Comparison of ENCODE assay signal across 1 cellular context in genomic region chr1:9553736-9554144, GRCh38.
TF ChIP-seq lines count a peak whose summit lies in the region.

No MANE protein-coding gene starts in this region.

TF ChIP-seq in HepG2, 621 proteins besides CTCF, POLR2A, EP300 and RAD21 (continued from another document and continues in another):
- TF ChIP-seq ZNF549 (CRISPR knock-in tag; IDR thresholded peaks at IDR 0.05), result no peak
- TF ChIP-seq ZNF768 (CRISPR knock-in tag; IDR thresholded peaks at IDR 0.05), result no peak
- TF ChIP-seq ZZZ3 (CRISPR knock-in tag; IDR thresholded peaks at IDR 0.05; ENCODE audit: borderline replicate concordance), result no peak
- peak; percentile 96 for TF ChIP-seq HNF1B (CRISPR knock-in tag; IDR thresholded peaks at IDR 0.05)
- peak; percentile 58 for TF ChIP-seq ASH2L (IDR thresholded peaks at IDR 0.05; ENCODE audit: insufficient read length, low read depth, low read length)
- TF ChIP-seq RAD51 (IDR thresholded peaks at IDR 0.05; ENCODE audit: borderline replicate concordance), result no peak
- TF ChIP-seq MYC (CRISPR knock-in tag; IDR thresholded peaks at IDR 0.05; ENCODE audit: borderline replicate concordance), result peak; percentile 54
- no peak for TF ChIP-seq LRRFIP1 (CRISPR knock-in tag; conservative IDR thresholded peaks at IDR 0.05)
- TF ChIP-seq SIX4 (CRISPR knock-in tag; IDR thresholded peaks at IDR 0.05), result peak; percentile 90
- TF ChIP-seq ZNF451 (CRISPR knock-in tag; IDR thresholded peaks at IDR 0.05), result no peak
- no peak for TF ChIP-seq ZNF296 (CRISPR knock-in tag; conservative IDR thresholded peaks at IDR 0.05)
- TF ChIP-seq ZNF3 (CRISPR knock-in tag; IDR thresholded peaks at IDR 0.05), result no peak
- TF ChIP-seq ZNF570 (CRISPR knock-in tag; IDR thresholded peaks at IDR 0.05; ENCODE audit: borderline replicate concordance), result no peak
- TF ChIP-seq ZSCAN31 (CRISPR knock-in tag; IDR thresholded peaks at IDR 0.05; ENCODE audit: low read depth), result 0 out of 2 replicates have a peak, but pooled peaks have one; percentile 34
- TF ChIP-seq ZC3H13 (CRISPR knock-in tag; IDR thresholded peaks at IDR 0.05), result peak; percentile 43; the same call in 1 of the 2 replicates
- no peak for TF ChIP-seq ZNF180 (CRISPR knock-in tag; IDR thresholded peaks at IDR 0.05; ENCODE audit: borderline replicate concordance, low read depth)
- TF ChIP-seq GLMP (CRISPR knock-in tag; IDR thresholded peaks at IDR 0.05; ENCODE audit: borderline replicate concordance), result no peak
- peak; percentile 98 for TF ChIP-seq RERE (CRISPR knock-in tag; IDR thresholded peaks at IDR 0.05; ENCODE audit: low read depth)
- TF ChIP-seq ZBTB8A (CRISPR knock-in tag; IDR thresholded peaks at IDR 0.05; ENCODE audit: borderline replicate concordance, low read depth), result no peak
- peak; percentile 90 for TF ChIP-seq TEAD3 (CRISPR knock-in tag; optimal IDR thresholded peaks at IDR 0.05; ENCODE audit: borderline replicate concordance)
- TF ChIP-seq AKNA (CRISPR knock-in tag; IDR thresholded peaks at IDR 0.05; ENCODE audit: borderline replicate concordance), result no peak
- no peak for TF ChIP-seq ZNF230 (CRISPR knock-in tag; IDR thresholded peaks at IDR 0.05)
- peak; percentile 97 for TF ChIP-seq AHDC1 (CRISPR knock-in tag; IDR thresholded peaks at IDR 0.05; ENCODE audit: borderline replicate concordance)
- no peak for TF ChIP-seq ZNF33A (CRISPR knock-in tag; IDR thresholded peaks at IDR 0.05; ENCODE audit: borderline replicate concordance)
- TF ChIP-seq FOXK2 (IDR thresholded peaks at IDR 0.05), result peak; percentile 46; the same call in 1 of the 2 replicates
- peak; percentile 74 for TF ChIP-seq ZMYM3 (CRISPR knock-in tag; IDR thresholded peaks at IDR 0.05)
- TF ChIP-seq ZNF264 (CRISPR knock-in tag; IDR thresholded peaks at IDR 0.05), result no peak; the same call in none of the 2 replicates
- TF ChIP-seq HNRNPH1 (optimal IDR thresholded peaks at IDR 0.05; ENCODE audit: low read depth, low read length), result no peak
- TF ChIP-seq HDAC1 (CRISPR knock-in tag; IDR thresholded peaks at IDR 0.05), result peak; percentile 96
- TF ChIP-seq GABPB1 (CRISPR knock-in tag; IDR thresholded peaks at IDR 0.05), result peak; percentile 33; the same call in 1 of the 2 replicates
- TF ChIP-seq ZFP62 (CRISPR knock-in tag; IDR thresholded peaks at IDR 0.05), result no peak
- TF ChIP-seq FOXO4 (CRISPR knock-in tag; conservative IDR thresholded peaks at IDR 0.05), result no peak
- peak; percentile 97 for TF ChIP-seq RCOR2 (CRISPR knock-in tag; IDR thresholded peaks at IDR 0.05)
- 0 out of 2 replicates have a peak, but pooled peaks have one; percentile 31 for TF ChIP-seq HOXA9 (CRISPR knock-in tag; IDR thresholded peaks at IDR 0.05; ENCODE audit: borderline replicate concordance)
- TF ChIP-seq PAX8 (CRISPR knock-in tag; IDR thresholded peaks at IDR 0.05; ENCODE audit: borderline replicate concordance), result no peak
- TF ChIP-seq ZNF124 (CRISPR knock-in tag; IDR thresholded peaks at IDR 0.05), result peak; percentile 73; the same call in 1 of the 2 replicates
